In the genomic region with DNA sequence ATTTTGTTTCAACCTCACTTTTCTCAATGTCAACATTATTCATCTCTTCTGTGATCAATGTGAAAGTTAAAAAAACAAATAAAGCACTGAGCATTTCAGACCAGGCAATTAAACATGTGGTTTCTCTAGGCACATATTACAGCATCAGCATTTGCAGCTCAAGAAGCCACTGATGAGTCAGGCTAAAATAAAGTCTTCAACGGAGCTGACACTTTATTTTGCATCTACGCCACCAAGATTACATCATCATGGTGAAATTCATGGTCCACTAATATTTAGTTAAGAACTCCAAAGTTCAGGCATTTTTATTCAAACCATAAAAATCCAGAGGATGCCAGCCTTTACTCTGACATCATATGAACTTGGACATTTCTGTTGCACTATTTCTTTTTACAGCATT, we compare ENCODE assay signal across 11 cellular contexts. TPM values are rescaled to one million over a fixed set of nuclear protein-coding genes. Genes with fewer than 3 reads are reported as not detected.
DNase-seq lines count a peak whose midpoint lies in the region; ATAC-seq and TF ChIP-seq lines count a peak whose summit lies in the region.
"Had no signal": no experiment of that assay in that cellular context is flagged by ENCODE, and none has a peak within 500 bp of the region (broad histone marks: within the 10 kb centered on the region; RNA-seq: fewer than 3 reads in every experiment).

No MANE protein-coding gene starts in this region.

- no peak overlapping the region for H3K4me2 ChIP-seq in trophoblast cell (ENCODE audit: low read length)

- H3K4ac ChIP-seq in trophoblast cell (ENCODE audit: low read depth, low read length), result no peak overlapping the region

- no peaks in the 10 kb centered on the region for H3K79me1 ChIP-seq in trophoblast cell (ENCODE audit: low read length)

- no peak overlapping the region for H2BK5ac ChIP-seq in trophoblast cell (ENCODE audit: low read depth, low read length, poor library complexity)

- no peaks in the 10 kb centered on the region for H3K9me3 ChIP-seq in MG63
- H3K9me3 ChIP-seq in liver (ENCODE audit: control insufficient read depth in 4 of 4, low read length in 3 of 4), result no peaks in the 10 kb centered on the region
- H3K9me3 ChIP-seq in trophoblast cell (ENCODE audit: insufficient read depth, low read depth, low read length), result no peaks in the 10 kb centered on the region
- H3K9me3 ChIP-seq: Caco-2 had no signal

- no peak overlapping the region for H4K8ac ChIP-seq in trophoblast cell (ENCODE audit: low read depth, low read length)

- no peaks in the 10 kb centered on the region for H3K79me2 ChIP-seq in trophoblast cell (ENCODE audit: control insufficient read depth, insufficient read depth, low read length, poor library complexity)

- H2AFZ ChIP-seq in trophoblast cell (ENCODE audit: insufficient read depth, low read length, poor library complexity), result no peak overlapping the region

- no peak overlapping the region for H2BK12ac ChIP-seq in trophoblast cell (ENCODE audit: low read length)

- H3K27me3 ChIP-seq in MG63 (no peaks in the 10 kb centered on the region), liver (ENCODE audit: control insufficient read depth in 4 of 4, insufficient read depth in 4 of 4, low read length in 3 of 4) (no peaks in the 10 kb centered on the region), trophoblast cell (ENCODE audit: insufficient read depth, low read length) (no peaks in the 10 kb centered on the region)

- no peak overlapping the region for H2AK5ac ChIP-seq in trophoblast cell (ENCODE audit: low read length)

- WGBS in liver, result 26% methylated on average over 2 of the region's 2 CpGs
- WGBS in trophoblast cell (ENCODE audit: extremely low coverage, insufficient coverage, insufficient read length), result no CpG with 5 or more reads among the region's 2 CpGs

- H3K9ac ChIP-seq in liver (ENCODE audit: low read depth in 1 of 2, low read length in 2 of 2), result no peak overlapping the region
- H3K9ac ChIP-seq in trophoblast cell (ENCODE audit: low read length), result no peak overlapping the region

- H3K27ac ChIP-seq in liver (ENCODE audit: low read depth in 1 of 2, low read length in 2 of 2), result peak overlapping the region; percentile 17 to 59
- no peak overlapping the region for H3K27ac ChIP-seq in trophoblast cell (ENCODE audit: low read depth, low read length)

- no peak overlapping the region for H2BK120ac ChIP-seq in trophoblast cell (ENCODE audit: insufficient read depth, low read length, poor library complexity)

- H3K18ac ChIP-seq in trophoblast cell (ENCODE audit: low read length), result no peak overlapping the region

- ATAC-seq in HG03045 (IDR thresholded peaks at IDR 0.05; ENCODE audit: unreplicated experiment) (no peak), HG02852 (IDR thresholded peaks at IDR 0.05; ENCODE audit: unreplicated experiment) (no peak)

- TF ChIP-seq RAD21 in liver (IDR thresholded peaks at IDR 0.05), result peak; percentile 5 to 36

- no peak overlapping the region for H3K14ac ChIP-seq in trophoblast cell (ENCODE audit: low read length)

- TF ChIP-seq CTCF in AG09309 (IDR thresholded peaks at IDR 0.05; ENCODE audit: control insufficient read depth, insufficient read depth, low read depth, low read length, missing control alignments) (no peak), choroid plexus epithelial cell (conservative IDR thresholded peaks at IDR 0.05; ENCODE audit: low read depth, low read length) (no peak), liver (IDR thresholded peaks at IDR 0.05; ENCODE audit: low read depth, low read length, missing input control) (no peak)

- H4K91ac ChIP-seq in trophoblast cell (ENCODE audit: low read depth, low read length), result no peak overlapping the region

- no peak overlapping the region for H3K23ac ChIP-seq in trophoblast cell (ENCODE audit: low read length)

- H3K4me3 ChIP-seq in AG09309 (ENCODE audit: control insufficient read depth, low read depth, low read length), result no peak overlapping the region
- no peak overlapping the region for H3K4me3 ChIP-seq in MG63
- H3K4me3 ChIP-seq in choroid plexus epithelial cell (ENCODE audit: low read depth, low read length), result no peak overlapping the region
- no peak overlapping the region for H3K4me3 ChIP-seq in liver (ENCODE audit: low read depth in 1 of 3, low read length in 3 of 3)
- no peak overlapping the region for H3K4me3 ChIP-seq in trophoblast cell (ENCODE audit: low read depth, low read length)

- H3K36me3 ChIP-seq in MG63, result no peaks in the 10 kb centered on the region
- no peaks in the 10 kb centered on the region for H3K36me3 ChIP-seq in liver (ENCODE audit: control insufficient read depth in 4 of 4, insufficient read depth in 3 of 4, low read depth in 1 of 4, low read length in 3 of 4)
- H3K36me3 ChIP-seq in trophoblast cell (ENCODE audit: control insufficient read depth in 1 of 2, insufficient read depth in 2 of 2, low read length in 2 of 2), result no peaks in the 10 kb centered on the region

- H4K12ac ChIP-seq in trophoblast cell (ENCODE audit: low read depth, low read length), result no peak overlapping the region

- peaks cover 0 to 14% (median 2%) of the 10 kb centered on the region in 4 donors for H3K4me1 ChIP-seq in liver (ENCODE audit: control insufficient read depth in 4 of 4, insufficient read depth in 4 of 4, low read length in 3 of 4)
- H3K4me1 ChIP-seq in trophoblast cell (ENCODE audit: control insufficient read depth in 1 of 2, insufficient read depth in 2 of 2, low read length in 2 of 2), result no peaks in the 10 kb centered on the region
- H3K4me1 ChIP-seq: Caco-2 had no signal

- peak; percentile 94 for DNase-seq in AG09309 (ENCODE audit: low read depth)
- peak; percentile 23 for DNase-seq in MG63
- DNase-seq in choroid plexus epithelial cell (ENCODE audit: low read depth), result peak; percentile 94
- DNase-seq in D341Med (ENCODE audit: low spot score), result no peak
- no peak for DNase-seq in trophoblast cell
- DNase-seq: Caco-2, H7, NCI-H774 had no signal

TF ChIP-seq in liver, 16 proteins besides CTCF, POLR2A, EP300 and RAD21:
- TF ChIP-seq, protein P1, sequence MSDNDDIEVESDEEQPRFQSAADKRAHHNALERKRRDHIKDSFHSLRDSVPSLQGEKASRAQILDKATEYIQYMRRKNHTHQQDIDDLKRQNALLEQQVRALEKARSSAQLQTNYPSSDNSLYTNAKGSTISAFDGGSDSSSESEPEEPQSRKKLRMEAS (IDR thresholded peaks at IDR 0.05), result peak; percentile 8
- TF ChIP-seq EGR1 (IDR thresholded peaks at IDR 0.05; ENCODE audit: low read depth in 2 of 2), result no peak
- TF ChIP-seq RXRA (IDR thresholded peaks at IDR 0.05), result peak in 1 of 2 donors; percentile 34
- peak; percentile 52 for TF ChIP-seq HNF4G (IDR thresholded peaks at IDR 0.05)
- TF ChIP-seq, protein P2, sequence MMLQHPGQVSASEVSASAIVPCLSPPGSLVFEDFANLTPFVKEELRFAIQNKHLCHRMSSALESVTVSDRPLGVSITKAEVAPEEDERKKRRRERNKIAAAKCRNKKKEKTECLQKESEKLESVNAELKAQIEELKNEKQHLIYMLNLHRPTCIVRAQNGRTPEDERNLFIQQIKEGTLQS (IDR thresholded peaks at IDR 0.05), result peak; percentile 93
- TF ChIP-seq FOXA2 (IDR thresholded peaks at IDR 0.05), result peak; percentile 2
- TF ChIP-seq SP1 (IDR thresholded peaks at IDR 0.05), result peak; percentile 40
- no peak for TF ChIP-seq GABPA (IDR thresholded peaks at IDR 0.05 in 1 of 2, conservative IDR thresholded peaks at IDR 0.05 in 1 of 2)
- peak; percentile 75 to 91 for TF ChIP-seq JUND (IDR thresholded peaks at IDR 0.05)
- peak; percentile 62 to 77 for TF ChIP-seq HNF4A (conservative IDR thresholded peaks at IDR 0.05)

RNA-seq across cellular contexts. Expression of gene MAGI2, which starts 33.0 kb away (rescaled TPM):
- total RNA-seq in MG63 (2014; rRNA removed; shearing (Covaris generic); ENCODE audit: low replicate concordance), result 0.49 and 0.56 TPM in 2 replicates
- 1 to 10 TPM in 1 of 2 donors, under 1 TPM in 1; 0.79 to 4.1 TPM for total RNA-seq in liver
- polyA plus RNA-seq in liver, result 1 to 10 TPM in 1 of 2 donors, under 1 TPM in 1; 0.37 to 2.0 TPM
- polyA plus RNA-seq in trophoblast cell (2013), result 0.72 and 0.79 TPM in 2 replicates

Comparison
In these comparisons a context has a peak if more than half of its experiments do, and no peak if none do; other contexts are left out.
1. DNase-seq: peak in AG09309 (single experiment), MG63 (single experiment) and choroid plexus epithelial cell (single experiment); none in D341Med (single experiment) and trophoblast cell (0 of 2).